Comparison of ENCODE assay signal across 16 cellular contexts in the genomic region with DNA sequence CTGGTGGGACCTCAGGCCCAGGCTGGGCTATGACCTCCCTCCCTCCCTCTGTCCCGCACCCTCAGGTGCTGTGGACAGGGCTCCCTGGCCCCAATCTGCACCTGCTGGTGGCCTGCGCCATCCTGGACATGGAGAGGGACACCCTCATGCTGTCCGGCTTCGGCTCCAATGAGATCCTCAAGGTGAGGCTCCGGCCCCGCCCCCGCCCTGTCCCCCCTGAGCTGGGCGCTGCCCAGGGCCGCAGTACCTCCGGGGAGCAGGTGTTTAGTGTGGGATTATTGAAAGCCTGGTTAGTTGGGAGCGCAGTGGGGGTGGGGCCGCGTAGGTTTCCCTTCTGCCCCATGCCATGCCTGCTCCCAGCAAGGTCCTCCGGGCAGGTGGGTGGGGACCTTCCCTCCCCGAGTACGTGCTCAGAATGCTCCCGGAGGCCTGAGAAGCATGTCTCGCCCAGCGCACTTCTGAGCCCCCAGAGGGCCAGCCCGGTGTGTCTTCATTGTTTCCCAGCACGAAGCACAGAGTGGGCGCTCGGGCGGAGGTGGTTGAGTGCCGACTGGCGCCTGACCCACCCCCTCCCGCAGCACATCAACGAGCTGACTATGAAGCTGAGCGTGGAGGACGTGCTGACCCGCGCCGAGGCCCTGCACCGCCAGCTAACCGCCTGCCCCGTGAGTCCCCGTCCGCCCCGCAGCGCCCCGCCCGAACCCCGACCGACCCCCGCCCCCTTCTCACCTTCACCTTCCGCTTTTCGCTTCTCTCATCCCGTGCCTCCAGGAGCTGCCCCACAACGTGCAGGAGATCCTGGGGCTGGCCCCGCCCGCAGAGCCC. TPM values are rescaled to one million over a fixed set of nuclear protein-coding genes. Genes with fewer than 3 reads are reported as not detected.
DNase-seq lines count a peak whose midpoint lies in the region; ATAC-seq and TF ChIP-seq lines count a peak whose summit lies in the region.
"Had no signal": no experiment of that assay in that cellular context is flagged by ENCODE, and none has a peak within 500 bp of the region (broad histone marks: within the 10 kb centered on the region; RNA-seq: fewer than 3 reads in every experiment).

No MANE protein-coding gene starts in this region.

- no peaks in the 10 kb centered on the region for H3K79me2 ChIP-seq in OCI-LY1 (ENCODE audit: insufficient read depth, low read length)

- H3K9me2 ChIP-seq in OCI-LY1 (ENCODE audit: low read depth, low read length): no peaks in the 10 kb centered on the region

- no peak overlapping the region for H3K4me3 ChIP-seq in right cardiac atrium (ENCODE audit: low read length)
- H3K4me3 ChIP-seq in OCI-LY1 (ENCODE audit: low read depth, low read length, poor library complexity, severe bottlenecking): peak overlapping the region; percentile 26
- H3K4me3 ChIP-seq in upper lobe of right lung: no peak overlapping the region

- H3K36me3 ChIP-seq in OCI-LY1 (ENCODE audit: insufficient read depth, low read length) (peaks cover 26% of the 10 kb centered on the region), upper lobe of right lung (peaks cover 30% of the 10 kb centered on the region)

- H4K20me1 ChIP-seq in OCI-LY1 (ENCODE audit: insufficient read depth, low read length): no peaks in the 10 kb centered on the region

- DNase-seq in right cardiac atrium (peak in 2 of 3 donors; percentile 40 to 62), cardiac septum (ENCODE audit: low spot score) (no peak), upper lobe of right lung (peak; percentile 64), left lobe of liver (ENCODE audit: low spot score) (no peak), NCI-H2171 treated with DMSO at 0.1 percent for 48 hours (lab: John Stamatoyannopoulos, UW) (no peak)
- DNase-seq: activated CD4-positive, CD25-positive, alpha-beta regulatory T cell treated with anti-CD3 and anti-CD28 coated beads, Interleukin-2, amount 50 U/mL, for 72 hours; activated naive CD8-positive, alpha-beta T cell treated with anti-CD3 and anti-CD28 coated beads for 36 hours; foreskin keratinocyte; HFFc6; Kasumi-1; nephron progenitor cell; stimulated activated CD4-positive, alpha-beta T cell treated with anti-CD3 and anti-CD28 coated beads, Interleukin-1b, Interleukin-23, amount 100 ng/mL, for 48 hours; stimulated activated CD8-positive, alpha-beta memory T cell treated with anti-CD3 and anti-CD28 coated beads, Interleukin-4, amount 100 ng/mL, for 48 hours; T-helper 1 cell; trophoblast cell had no signal

- no peak overlapping the region; the same call in 1 of the 2 replicates for H3K9ac ChIP-seq in OCI-LY1 (ENCODE audit: low read length)

- no peak overlapping the region for H2AFZ ChIP-seq in OCI-LY1 (ENCODE audit: low read length)

- WGBS in right cardiac atrium: 87% methylated on average over 51 of the region's 51 CpGs

- 0 out of 2 replicates have a peak, but pooled peaks cover 2% of the 10 kb centered on the region for H3F3A ChIP-seq in OCI-LY1 (ENCODE audit: insufficient read depth, low read length)

- ATAC-seq in right cardiac atrium: no peak
- no peak for ATAC-seq in upper lobe of right lung
- no peak for ATAC-seq in left lobe of liver
- ATAC-seq: foreskin keratinocyte had no signal

- no peak overlapping the region for H3K27ac ChIP-seq in right cardiac atrium (ENCODE audit: low read length)
- H3K27ac ChIP-seq in OCI-LY1 (ENCODE audit: low read depth, low read length, poor library complexity, severe bottlenecking): peak overlapping the region; percentile 16
- no peak overlapping the region for H3K27ac ChIP-seq in upper lobe of right lung
- H3K27ac ChIP-seq: foreskin keratinocyte had no signal

- H3K27me3 ChIP-seq in right cardiac atrium (ENCODE audit: control insufficient read depth, insufficient read depth): no peaks in the 10 kb centered on the region
- no peaks in the 10 kb centered on the region for H3K27me3 ChIP-seq in OCI-LY1 (ENCODE audit: insufficient read depth, low read length)
- H3K27me3 ChIP-seq in upper lobe of right lung: no peaks in the 10 kb centered on the region
- H3K27me3 ChIP-seq: foreskin keratinocyte had no signal

- H3K4me2 ChIP-seq in OCI-LY1 (ENCODE audit: low read length): peak overlapping the region; percentile 45; the same call in 1 of the 2 replicates

- H3K9me3 ChIP-seq in right cardiac atrium (ENCODE audit: control insufficient read depth, low read length): no peaks in the 10 kb centered on the region
- 0 out of 2 replicates have a peak, but pooled peaks cover 3% of the 10 kb centered on the region for H3K9me3 ChIP-seq in OCI-LY1 (ENCODE audit: low read length)
- no peaks in the 10 kb centered on the region for H3K9me3 ChIP-seq in upper lobe of right lung

- intact Hi-C loops in right cardiac atrium (cut with DNase I) (no loop called here), cardiac septum (cut with DNase I) (no loop called here), upper lobe of right lung (cut with DNase I) (no loop called here)

- TF ChIP-seq CTCF in OCI-LY1 (IDR thresholded peaks at IDR 0.05; ENCODE audit: low read length) (no peak), upper lobe of right lung (IDR thresholded peaks at IDR 0.05) (no peak)

- no peaks in the 10 kb centered on the region for H3K4me1 ChIP-seq in right cardiac atrium (ENCODE audit: control insufficient read depth, insufficient read depth, low read length)
- peaks cover 39% of the 10 kb centered on the region for H3K4me1 ChIP-seq in OCI-LY1 (ENCODE audit: insufficient read depth, low read length, severe bottlenecking)
- peaks cover 7% of the 10 kb centered on the region for H3K4me1 ChIP-seq in upper lobe of right lung
- H3K4me1 ChIP-seq: foreskin keratinocyte had no signal

RNA-seq across cellular contexts. Expression of a gene that starts 8.8 kb away (rescaled TPM):
- total RNA-seq in right cardiac atrium (under 1 TPM in 3 of 4 donors, not detected in 1; 0.24 to 0.92 (median 0.60) TPM), cardiac septum (1.2 TPM), upper lobe of right lung (1.8 TPM), left lobe of liver (0.13 TPM)
- 0.29 TPM for polyA plus RNA-seq in right cardiac atrium

RNA-seq across cellular contexts. Expression of a gene that starts 10.4 kb away (rescaled TPM):
- total RNA-seq in right cardiac atrium: 10 to 100 TPM; 35.7 to 45.7 (median 42.1) TPM
- polyA plus RNA-seq in right cardiac atrium: 35.6 TPM
- total RNA-seq in cardiac septum: 48.0 TPM
- total RNA-seq in upper lobe of right lung: 57.1 TPM
- 31.7 TPM for total RNA-seq in left lobe of liver

RNA-seq across cellular contexts. Expression of a gene that starts 10.7 kb away (rescaled TPM):
- total RNA-seq in right cardiac atrium (10 to 100 TPM; 32.4 to 38.7 (median 36.4) TPM), cardiac septum (35.8 TPM), upper lobe of right lung (29.4 TPM), left lobe of liver (27.6 TPM)
- polyA plus RNA-seq in right cardiac atrium: 40.2 TPM

RNA-seq across cellular contexts. Expression of a gene that starts 20.5 kb away (rescaled TPM):
- total RNA-seq in right cardiac atrium (100 to 1,000 TPM in 1 of 4 donors, 10 to 100 TPM in 3; 38.6 to 144 (median 42.9) TPM), cardiac septum (49.5 TPM), upper lobe of right lung (83.2 TPM), left lobe of liver (33.7 TPM)
- polyA plus RNA-seq in right cardiac atrium: 40.8 TPM

RNA-seq across cellular contexts. Expression of a gene that starts 36.9 kb away (rescaled TPM):
- total RNA-seq in right cardiac atrium (100 to 1,000 TPM; 127 to 146 (median 141) TPM), cardiac septum (95.8 TPM), upper lobe of right lung (104 TPM), left lobe of liver (86.0 TPM)
- 134 TPM for polyA plus RNA-seq in right cardiac atrium

Comparison
In these comparisons a context has a peak if more than half of its experiments do, and no peak if none do; other contexts are left out.
1. DNase-seq: peak in right cardiac atrium (2 of 3) and upper lobe of right lung (single experiment); none in cardiac septum (single experiment), left lobe of liver (single experiment) and NCI-H2171 treated with DMSO at 0.1 percent for 48 hours (single experiment).